27 cellular contexts compared by ENCODE assay signal in genomic region chr2:215848146-215848545, GRCh38.
"Had no signal": no experiment of that assay in that cellular context is flagged by ENCODE, and none has a peak within 500 bp of the region (broad histone marks: within the 10 kb centered on the region; RNA-seq: fewer than 3 reads in every experiment).

No MANE protein-coding gene starts in this region.

- H3K4me3 Mint-ChIP-seq: natural killer cell; stimulated activated effector memory CD8-positive, alpha-beta T cell treated with anti-CD3 and anti-CD28 coated beads, Interleukin-12 subunit alpha, Interleukin-12 subunit beta, amount 100 ng/mL, for 72 hours had no signal

- H3K4me1 Mint-ChIP-seq: natural killer cell; stimulated activated effector memory CD8-positive, alpha-beta T cell treated with anti-CD3 and anti-CD28 coated beads, Interleukin-12 subunit alpha, Interleukin-12 subunit beta, amount 100 ng/mL, for 72 hours had no signal

- H3K9me3 ChIP-seq: colonic mucosa, gastrocnemius medialis, lower lobe of right lung, pancreas, right lobe of liver, stomach, thyroid gland, vagina had no signal

- H3K27ac ChIP-seq: colonic mucosa, epithelial cell of prostate, gastrocnemius medialis, lower lobe of right lung, pancreas, right lobe of liver, stomach, thyroid gland, vagina had no signal

- H3K27me3 ChIP-seq: colonic mucosa, gastrocnemius medialis, pancreas, right lobe of liver, stomach, thyroid gland, vagina had no signal

- DNase-seq: cerebellar nuclear complex; colonic mucosa; effector memory CD4-positive, alpha-beta T cell; gastrocnemius medialis; head of caudate nucleus; hippocampal formation; islet precursor cell; kidney glomerular epithelial cell; left colon; left ventricle myocardium superior; lower lobe of right lung; natural killer cell; occipital lobe; pancreas; retina; right lobe of liver; stimulated activated CD4-positive, alpha-beta T cell treated with anti-CD3 and anti-CD28 coated beads, Interleukin-12 subunit alpha, Interleukin-12 subunit beta, amount 100 ng/mL, for 4 hours; stimulated activated CD4-positive, alpha-beta T cell treated with anti-CD3 and anti-CD28 coated beads, Interleukin-1b, Interleukin-23, amount 100 ng/mL, for 48 hours; stimulated activated CD4-positive, alpha-beta T cell treated with anti-CD3 and anti-CD28 coated beads, Interleukin-4, amount 100 ng/mL, for 24 hours; stimulated activated naive CD4-positive, alpha-beta T cell treated with Interleukin-2 at 50 U/mL for 16 hours; stomach; thyroid gland had no signal

- H3K4me3 ChIP-seq: colonic mucosa, gastrocnemius medialis, lower lobe of right lung, pancreas, right lobe of liver, smooth muscle cell, stomach, thyroid gland, vagina had no signal

- H3K27ac Mint-ChIP-seq: natural killer cell; stimulated activated effector memory CD8-positive, alpha-beta T cell treated with anti-CD3 and anti-CD28 coated beads, Interleukin-12 subunit alpha, Interleukin-12 subunit beta, amount 100 ng/mL, for 72 hours had no signal

- H3K36me3 Mint-ChIP-seq: natural killer cell; stimulated activated effector memory CD8-positive, alpha-beta T cell treated with anti-CD3 and anti-CD28 coated beads, Interleukin-12 subunit alpha, Interleukin-12 subunit beta, amount 100 ng/mL, for 72 hours had no signal

- H3K4me1 ChIP-seq: colonic mucosa, pancreas, right lobe of liver, thyroid gland, vagina had no signal

- ATAC-seq: esophagus mucosa; gastrocnemius medialis; left colon; lower lobe of right lung; natural killer cell; pancreas; stimulated activated effector memory CD8-positive, alpha-beta T cell treated with anti-CD3 and anti-CD28 coated beads, Interleukin-12 subunit alpha, Interleukin-12 subunit beta, amount 100 ng/mL, for 72 hours had no signal

- H3K9me3 Mint-ChIP-seq: natural killer cell; stimulated activated effector memory CD8-positive, alpha-beta T cell treated with anti-CD3 and anti-CD28 coated beads, Interleukin-12 subunit alpha, Interleukin-12 subunit beta, amount 100 ng/mL, for 72 hours had no signal

- H3K36me3 ChIP-seq: colonic mucosa, gastrocnemius medialis, lower lobe of right lung, pancreas, right lobe of liver, stomach, thyroid gland, vagina had no signal
